In genomic region chr1:154943649-154944421, GRCh38 we compare ENCODE assay signal across 8 cellular contexts. TPM values are rescaled to one million over a fixed set of nuclear protein-coding genes. Genes with fewer than 3 reads are reported as not detected.
DNase-seq lines count a peak whose midpoint lies in the region; ATAC-seq and TF ChIP-seq lines count a peak whose summit lies in the region.

No MANE protein-coding gene starts in this region.

- peak overlapping the region; percentile 22 for H3K4me3 Mint-ChIP-seq in type B pancreatic cell

- H3K4me3 ChIP-seq in cardiac fibroblast (replicated peaks in 1 of 2; ENCODE audit: low read depth in 2 of 2, low read length in 2 of 2) = no peak overlapping the region
- H3K4me3 ChIP-seq in lung = no peak overlapping the region

- no peaks in the 10 kb centered on the region for H3K9me3 ChIP-seq in lung (ENCODE audit: control insufficient read depth in 2 of 2, insufficient read depth in 1 of 2, low read length in 1 of 2)

- peak; percentile 86 for TF ChIP-seq RAD21 in Ishikawa (IDR thresholded peaks at IDR 0.05; ENCODE audit: low read depth)

- peak; percentile 47 for DNase-seq in EH (ENCODE audit: low read depth)
- DNase-seq in SKM-1 treated with dmso at 0.1 percent for 144 hours (lab: John Stamatoyannopoulos, UW; ENCODE audit: unreplicated experiment) = peak; percentile 83
- DNase-seq in cardiac fibroblast (ENCODE audit: low read depth in 2 of 2) = peak in 1 of 2 donors; percentile 42
- DNase-seq in lung (ENCODE audit: low spot score) = no peak
- no peak for DNase-seq in type B pancreatic cell (ENCODE audit: extremely low spot score, unreplicated experiment)

- WGBS in lung, 2 donors = 31 to 40% methylated on average over 6 of the region's 6 CpGs

- peaks cover 28% of the 10 kb centered on the region for H3K4me1 Mint-ChIP-seq in type B pancreatic cell (ENCODE audit: unreplicated experiment)

- no peak for ATAC-seq in lung (ENCODE audit: insufficient read depth, low FRiP score)
- no peak for ATAC-seq in GM18502 (IDR thresholded peaks at IDR 0.05; ENCODE audit: poor library complexity, unreplicated experiment)
- no peak for ATAC-seq in HG02763 (IDR thresholded peaks at IDR 0.05; ENCODE audit: unreplicated experiment)

- H3K27me3 ChIP-seq in lung (ENCODE audit: control insufficient read depth, insufficient read depth) = no peaks in the 10 kb centered on the region

- peaks cover 7% of the 10 kb centered on the region for H3K36me3 Mint-ChIP-seq in type B pancreatic cell

- TF ChIP-seq CTCF in cardiac fibroblast (IDR thresholded peaks at IDR 0.05; ENCODE audit: low read depth, low read length) (peak; percentile 79), lung (IDR thresholded peaks at IDR 0.05; ENCODE audit: control extremely low read depth, extremely low read depth) (peak; percentile 49), type B pancreatic cell (conservative IDR thresholded peaks at IDR 0.05) (peak; percentile 87)

- peak overlapping the region; percentile 87 for H3K27ac Mint-ChIP-seq in type B pancreatic cell

- H3K36me3 ChIP-seq in lung (ENCODE audit: control insufficient read depth in 2 of 2, insufficient read depth in 2 of 2, low read length in 2 of 2) = peaks cover 0 to 30% of the 10 kb centered on the region in 2 donors

- no peaks in the 10 kb centered on the region for H3K9me3 Mint-ChIP-seq in type B pancreatic cell

- H3K27ac ChIP-seq in lung (ENCODE audit: low read depth in 1 of 2, low read length in 1 of 2) = peak overlapping the region in 1 of 2 donors; percentile 62

- TF ChIP-seq EP300 in Ishikawa (IDR thresholded peaks at IDR 0.05; ENCODE audit: borderline replicate concordance) = no peak

- no peaks in the 10 kb centered on the region for H3K27me3 Mint-ChIP-seq in type B pancreatic cell

- H3K4me1 ChIP-seq in lung (ENCODE audit: control insufficient read depth in 2 of 2, insufficient read depth in 2 of 2, low read length in 2 of 2) = peaks cover 0 to 4% of the 10 kb centered on the region in 2 donors

TF ChIP-seq in Ishikawa, 13 proteins besides CTCF, POLR2A, EP300 and RAD21:
- no peak for TF ChIP-seq FOXM1 (IDR thresholded peaks at IDR 0.05; ENCODE audit: borderline replicate concordance, low read depth)
- TF ChIP-seq ZBTB7A (IDR thresholded peaks at IDR 0.05; ENCODE audit: low read depth) = no peak
- no peak for TF ChIP-seq CREB1 (IDR thresholded peaks at IDR 0.05; ENCODE audit: low read depth)
- TF ChIP-seq CEBPB (IDR thresholded peaks at IDR 0.05) = no peak

RNA-seq across cellular contexts. Expression of gene PMVK, which starts 7.3 kb away (rescaled TPM):
- total RNA-seq in lung = 10 to 100 TPM; 18.4 to 48.8 TPM
- 10 to 100 TPM; 39.0 to 47.9 TPM for polyA plus RNA-seq in lung
- 30.3 and 46.2 TPM in 2 replicates for total RNA-seq in type B pancreatic cell (ENCODE audit: low replicate concordance)

RNA-seq across cellular contexts. Expression of gene PBXIP1, which starts 12.1 kb away (rescaled TPM):
- 100 to 1,000 TPM in 1 of 2 donors, 10 to 100 TPM in 1; 37.3 to 178 TPM for total RNA-seq in lung
- 10 to 100 TPM; 32.8 to 33.2 TPM for polyA plus RNA-seq in lung
- total RNA-seq in type B pancreatic cell (ENCODE audit: low replicate concordance) = 57.3 and 65.8 TPM in 2 replicates

RNA-seq across cellular contexts. Expression of gene PYGO2, which starts 17.7 kb away (rescaled TPM):
- total RNA-seq in lung (10 to 100 TPM; 17.9 to 25.2 TPM), type B pancreatic cell (ENCODE audit: low replicate concordance) (48.1 and 49.0 TPM in 2 replicates)
- polyA plus RNA-seq in lung = 10 to 100 TPM; 14.6 to 22.2 TPM

RNA-seq across cellular contexts. Expression of gene SHC1, which starts 26.7 kb away (rescaled TPM):
- total RNA-seq in lung (100 to 1,000 TPM in 1 of 2 donors, 10 to 100 TPM in 1; 67.6 to 136 TPM), type B pancreatic cell (ENCODE audit: low replicate concordance) (65.3 and 87.8 TPM in 2 replicates)
- 100 to 1,000 TPM in 1 of 2 donors, 10 to 100 TPM in 1; 76.5 to 111 TPM for polyA plus RNA-seq in lung

RNA-seq across cellular contexts. Expression of gene CKS1B, which starts 30.6 kb away (rescaled TPM):
- total RNA-seq in lung (10 to 100 TPM; 22.3 to 33.6 TPM), type B pancreatic cell (ENCODE audit: low replicate concordance) (58.8 and 119 TPM in 2 replicates)
- 10 to 100 TPM; 26.9 to 38.2 TPM for polyA plus RNA-seq in lung

Comparison
In these comparisons a context has a peak if more than half of its experiments do, and no peak if none do; other contexts are left out.
1. DNase-seq: peak in EH (single experiment) and SKM-1 treated with dmso at 0.1 percent for 144 hours (single experiment); none in lung (single experiment) and type B pancreatic cell (single experiment).
2. Peak in every context shown above with its lines, with median percentiles within 50 percentile points of each other: CTCF ChIP-seq.